Comparison of ENCODE assay signal across 1 cellular context in the genomic region with DNA sequence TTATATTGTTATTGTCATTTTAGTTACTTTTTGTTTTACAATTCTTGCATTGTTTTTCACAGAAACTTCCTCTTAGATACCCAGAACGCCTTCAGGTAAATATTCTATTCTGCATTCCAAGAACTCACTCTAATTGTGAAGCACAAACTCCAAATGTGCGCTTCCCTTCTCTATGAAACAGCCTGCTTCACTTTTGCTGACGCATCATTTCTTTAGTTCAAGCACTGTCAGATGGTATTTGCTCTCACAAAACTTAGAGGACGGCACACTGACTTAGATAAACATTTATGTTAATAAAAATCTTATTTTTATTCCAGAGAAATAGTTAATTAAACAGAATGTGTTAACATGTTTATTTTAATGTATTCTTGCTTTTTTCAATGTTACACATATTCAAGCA.
TF ChIP-seq lines count a peak whose summit lies in the region.

No MANE protein-coding gene starts in this region.

TF ChIP-seq in H1, 55 proteins besides CTCF, POLR2A, EP300 and RAD21:
- TF ChIP-seq RNF2 (IDR thresholded peaks at IDR 0.05; ENCODE audit: borderline replicate concordance, low read depth, low read length, missing control alignments, poor library complexity, severe bottlenecking): no peak
- no peak for TF ChIP-seq KDM5A (IDR thresholded peaks at IDR 0.05; ENCODE audit: low read length)
- peak; percentile 92 for TF ChIP-seq MAFK (IDR thresholded peaks at IDR 0.05; ENCODE audit: low read depth, low read length)
